Comparison of ENCODE assay signal across 19 cellular contexts in genomic region chr15:61028427-61028826, GRCh38.
DNase-seq lines count a peak whose midpoint lies in the region; ATAC-seq, FAIRE-seq and TF ChIP-seq lines count a peak whose summit lies in the region.
"Had no signal": no experiment of that assay in that cellular context is flagged by ENCODE, and none has a peak within 500 bp of the region (broad histone marks: within the 10 kb centered on the region; RNA-seq: fewer than 3 reads in every experiment).

No MANE protein-coding gene starts in this region.

- CTCF ChIA-PET in GM12878 (lab: Yijun Ruan, JAX), result no interaction called here

- no peak overlapping the region for H2AFZ ChIP-seq in GM12878 (ENCODE audit: control insufficient read depth, low read depth, low read length)

- H3K4me2 ChIP-seq in GM12878 (ENCODE audit: control insufficient read depth, insufficient read depth), result no peak overlapping the region
- H3K4me2 ChIP-seq: BLaER1 had no signal

- H4K20me1 ChIP-seq in GM12878 (ENCODE audit: control insufficient read depth, insufficient read depth), result no peaks in the 10 kb centered on the region
- H4K20me1 ChIP-seq: BLaER1 had no signal

- intact Hi-C loops in GM12878 (cut with micrococcal nuclease; ENCODE audit: unreplicated experiment) (no loop called here), psoas muscle (cut with DNase I) (no loop called here)

- in situ Hi-C loops in GM12878 (cut with MboI), result no loop called here

- H3K4me3 ChIP-seq in GM12878 (no peak overlapping the region), psoas muscle (no peak overlapping the region)
- H3K4me3 ChIP-seq: BLaER1 had no signal

- RAD21 ChIA-PET in GM12878 (lab: Charles Lee; ENCODE audit: unreplicated experiment), result no interaction called here

- ATAC-seq in GM12878 (no peak), psoas muscle (peak; percentile 38 to 68 (median 57)), HG03095 (IDR thresholded peaks at IDR 0.05; ENCODE audit: unreplicated experiment) (no peak)

- no TSS peak for BruUV-seq in GM12878 (replicated peaks; lab: Mats Ljungman, UMichigan)

- SMC1A ChIA-PET in GM12878 (lab: Charles Lee; ENCODE audit: uncharacterized antibody, unreplicated experiment), result no interaction called here

- no peak for TF ChIP-seq CTCF in GM12878 (IDR thresholded peaks at IDR 0.05 in 2 of 3, conservative IDR thresholded peaks at IDR 0.05 in 1 of 3; ENCODE audit: control insufficient read depth in 2 of 3, extremely low read depth in 1 of 3, insufficient read depth in 1 of 3, low read depth in 3 of 3, low read length in 3 of 3)
- TF ChIP-seq CTCF in psoas muscle (IDR thresholded peaks at IDR 0.05), result no peak

- no peak overlapping the region for H3K9ac ChIP-seq in GM12878 (ENCODE audit: control insufficient read depth, insufficient read depth, low read length)
- H3K9ac ChIP-seq: BLaER1 had no signal

- no peak for TF ChIP-seq RAD21 in GM12878 (IDR thresholded peaks at IDR 0.05; ENCODE audit: insufficient read depth, low read depth, low read length)

- H3K9me3 ChIP-seq in GM12878 (replicated peaks; ENCODE audit: control insufficient read depth, insufficient read depth, low read length) (no peaks in the 10 kb centered on the region), psoas muscle (no peaks in the 10 kb centered on the region)
- H3K9me3 ChIP-seq: BE2C, BLaER1 had no signal

- no peak for TF ChIP-seq POLR2A in GM12878 (IDR thresholded peaks at IDR 0.05; ENCODE audit: low read depth, low read length)

- no peaks in the 10 kb centered on the region for H3K36me3 ChIP-seq in GM12878 (ENCODE audit: control insufficient read depth in 2 of 2, insufficient read depth in 2 of 2, low read length in 1 of 2)
- H3K36me3 ChIP-seq in psoas muscle (ENCODE audit: insufficient read depth in 1 of 2, low read depth in 1 of 2), result no peaks in the 10 kb centered on the region
- H3K36me3 ChIP-seq: BE2C, BLaER1 had no signal

- H3K27me3 ChIP-seq in GM12878 (replicated peaks in 1 of 2; ENCODE audit: control insufficient read depth in 2 of 2, insufficient read depth in 2 of 2, low read length in 1 of 2) (peaks cover 0 to 4% of the 10 kb centered on the region in 2 experiments; a peak in 1 of 4 replicates), psoas muscle (ENCODE audit: insufficient read depth in 3 of 3, low read length in 2 of 3) (no peaks in the 10 kb centered on the region)
- H3K27me3 ChIP-seq: BE2C, BLaER1 had no signal

- H3K79me2 ChIP-seq in GM12878 (ENCODE audit: control insufficient read depth, insufficient read depth, low read length), result no peaks in the 10 kb centered on the region

- H3K4me1 ChIP-seq in GM12878 (ENCODE audit: control insufficient read depth, insufficient read depth, low read length) (no peaks in the 10 kb centered on the region), psoas muscle (peaks cover 63% of the 10 kb centered on the region)
- H3K4me1 ChIP-seq: BE2C, BLaER1 had no signal

- FAIRE-seq in GM12878 (lab: Jason Lieb, UNC), result peak; percentile 68
- FAIRE-seq: A204.1, G401.6 had no signal

- DNase-seq in GM12878 (ENCODE audit: low read depth, low spot score) (no peak), psoas muscle (no peak), mucosa of gallbladder (ENCODE audit: low spot score) (no peak), DMS153 (lab: John Stamatoyannopoulos, UW) (no peak)
- DNase-seq: 8988T; ACHN; BE2C; C1 segment of cervical spinal cord; CD4-positive, alpha-beta memory T cell; CD4-positive, CD25-positive, alpha-beta regulatory T cell; CD8-positive, alpha-beta memory T cell; COR-L47; DMS 273 treated with DMSO at 0.1 percent for 48 hours; DMS79 treated with DMSO at 0.1 percent for 48 hours; GF-D8 had no signal

- 25% methylated on average over 3 of the region's 3 CpGs for WGBS in GM12878 (ENCODE audit: insufficient coverage, insufficient replicate concordance, low lambda C conversion rate, missing lambda C conversion rate)
- 72 to 78% (median 76%) methylated on average over 3 of the region's 3 CpGs for WGBS in psoas muscle, 3 donors

- TF ChIP-seq EP300 in GM12878 (IDR thresholded peaks at IDR 0.05; ENCODE audit: borderline replicate concordance in 1 of 2, control insufficient read depth in 1 of 2, low read depth in 2 of 2, low read length in 2 of 2), result no peak

- POLR2A ChIA-PET in GM12878 (lab: Charles Lee), result no interaction called here

- H3K27ac ChIP-seq in GM12878 (ENCODE audit: control insufficient read depth, insufficient read depth), result no peak overlapping the region
- peak overlapping the region; percentile 76 for H3K27ac ChIP-seq in psoas muscle
- H3K27ac ChIP-seq: BLaER1 had no signal

TF ChIP-seq in GM12878, 131 proteins besides CTCF, POLR2A, EP300 and RAD21:
- no peak for TF ChIP-seq NR2F1 (conservative IDR thresholded peaks at IDR 0.05)

Comparison
In these comparisons a context has a peak if more than half of its experiments do, and no peak if none do; other contexts are left out.
1. ATAC-seq: peak in psoas muscle (4 of 4); none in GM12878 (single experiment) and HG03095 (single experiment).